ENCODE assay signal across 2 cellular contexts in genomic region chr2:27741673-27742072, GRCh38.
TF ChIP-seq lines count a peak whose summit lies in the region.

No MANE protein-coding gene starts in this region.

TF ChIP-seq in HCT116, 20 proteins besides CTCF, POLR2A, EP300 and RAD21 (continued from another document):
- TF ChIP-seq REST (IDR thresholded peaks at IDR 0.05; ENCODE audit: low read depth) (no peak), POLR2AphosphoS5 (IDR thresholded peaks at IDR 0.05; ENCODE audit: low read depth, low read length) (no peak), ZFX (IDR thresholded peaks at IDR 0.05) (no peak), MAX (IDR thresholded peaks at IDR 0.05) (no peak), CBX3 (IDR thresholded peaks at IDR 0.05; ENCODE audit: low read depth) (no peak), TCF7L2 (IDR thresholded peaks at IDR 0.05; ENCODE audit: borderline replicate concordance, extremely low read depth, insufficient read depth, insufficient read length) (no peak)

TF ChIP-seq in GM23338, 12 proteins besides CTCF, POLR2A, EP300 and RAD21 (continued from another document):
- TF ChIP-seq ZNF462 (CRISPR knock-in tag; IDR thresholded peaks at IDR 0.05) (no peak), NANOG (IDR thresholded peaks at IDR 0.05; ENCODE audit: borderline replicate concordance) (no peak), EZH2phosphoT487 (IDR thresholded peaks at IDR 0.05; ENCODE audit: unreplicated experiment) (no peak), ETS1 (IDR thresholded peaks at IDR 0.05) (no peak), REST (IDR thresholded peaks at IDR 0.05; ENCODE audit: unreplicated experiment) (no peak), ZNF331 (CRISPR knock-in tag; IDR thresholded peaks at IDR 0.05; ENCODE audit: low read depth) (no peak), EZH2 (IDR thresholded peaks at IDR 0.05; ENCODE audit: low read depth, unreplicated experiment) (no peak), JUNB (IDR thresholded peaks at IDR 0.05; ENCODE audit: unreplicated experiment) (no peak), ZNF114 (CRISPR knock-in tag; IDR thresholded peaks at IDR 0.05) (no peak), POLR2AphosphoS5 (IDR thresholded peaks at IDR 0.05; ENCODE audit: low read depth) (no peak), STAT1 (IDR thresholded peaks at IDR 0.05; ENCODE audit: unreplicated experiment) (no peak)
